ENCODE assay signal across 1 cellular context in genomic region chr22:49798486-49799151, GRCh38.
TF ChIP-seq lines count a peak whose summit lies in the region.

No MANE protein-coding gene starts in this region.

TF ChIP-seq in HepG2, 621 proteins besides CTCF, POLR2A, EP300 and RAD21:
- TF ChIP-seq NR2C2 (CRISPR knock-in tag; IDR thresholded peaks at IDR 0.05; ENCODE audit: borderline replicate concordance) (no peak), ZNF672 (CRISPR knock-in tag; IDR thresholded peaks at IDR 0.05) (no peak), LBX2 (CRISPR knock-in tag; IDR thresholded peaks at IDR 0.05; ENCODE audit: borderline replicate concordance) (no peak), ZNF34 (CRISPR knock-in tag; IDR thresholded peaks at IDR 0.05; ENCODE audit: borderline replicate concordance) (no peak), ZNF441 (CRISPR knock-in tag; IDR thresholded peaks at IDR 0.05; ENCODE audit: borderline replicate concordance) (no peak), AGO2 (optimal IDR thresholded peaks at IDR 0.05; ENCODE audit: low read depth, low read length) (peak; percentile 50), ZNF570 (CRISPR knock-in tag; IDR thresholded peaks at IDR 0.05; ENCODE audit: borderline replicate concordance) (no peak), TOE1 (CRISPR knock-in tag; IDR thresholded peaks at IDR 0.05) (no peak)
